Comparison of ENCODE assay signal across 13 cellular contexts in the genomic region with DNA sequence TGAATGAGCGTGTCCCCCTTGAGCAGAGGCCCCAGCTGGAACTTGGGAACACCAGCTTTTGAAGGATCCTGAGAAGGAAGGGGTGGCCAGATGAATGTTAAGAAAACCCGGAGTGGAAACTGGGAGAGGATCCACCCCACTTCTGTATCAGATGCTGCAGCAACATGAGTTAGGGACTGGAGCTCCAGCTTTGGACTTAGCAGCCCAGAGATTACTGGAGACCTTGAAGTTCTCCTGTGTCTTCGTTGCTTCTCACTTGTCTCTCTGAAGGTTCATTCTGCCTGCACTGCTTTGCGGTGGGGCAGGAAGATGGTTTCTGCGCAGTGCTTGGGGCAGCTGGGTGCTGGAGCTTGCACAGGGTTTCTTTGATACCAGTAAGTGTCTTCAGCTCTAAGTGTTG. TPM values are rescaled to one million over a fixed set of nuclear protein-coding genes. Genes with fewer than 3 reads are reported as not detected.
A peak's percentile ranks its signal among the peaks of the same experiment; 100 is the strongest.
DNase-seq lines count a peak whose midpoint lies in the region; ATAC-seq and TF ChIP-seq lines count a peak whose summit lies in the region.
"Had no signal": no experiment of that assay in that cellular context is flagged by ENCODE, and none has a peak within 500 bp of the region (broad histone marks: within the 10 kb centered on the region; RNA-seq: fewer than 3 reads in every experiment).

No MANE protein-coding gene starts in this region.

- peaks cover 5% of the 10 kb centered on the region for H3K79me1 ChIP-seq in H9 (ENCODE audit: insufficient read depth, low read depth, low read length, poor library complexity, severe bottlenecking)

- H3K4me1 Mint-ChIP-seq in H9, result peaks cover 19 to 31% of the 10 kb centered on the region in 2 experiments
- peaks cover 68% of the 10 kb centered on the region for H3K4me1 Mint-ChIP-seq in activated CD4-positive, alpha-beta T cell treated with anti-CD3 and anti-CD28 coated beads for 36 hours

- no peak for TF ChIP-seq RAD21 in SK-N-SH (IDR thresholded peaks at IDR 0.05; ENCODE audit: low read length)

- H4K20me1 ChIP-seq in H9 (ENCODE audit: control insufficient read depth, insufficient read depth, insufficient read length) (no peaks in the 10 kb centered on the region), SK-N-SH (ENCODE audit: insufficient read depth) (peaks cover 95% of the 10 kb centered on the region)

- no peaks in the 10 kb centered on the region for H3K9me3 Mint-ChIP-seq in H9
- H3K9me3 Mint-ChIP-seq in activated CD4-positive, alpha-beta T cell treated with anti-CD3 and anti-CD28 coated beads for 36 hours (ENCODE audit: low read depth), result no peaks in the 10 kb centered on the region
- H3K9me3 Mint-ChIP-seq: nephron had no signal

- H3K27ac ChIP-seq in H9 (ENCODE audit: insufficient read length, low read depth, low read length) (no peak overlapping the region), SK-N-SH (ENCODE audit: low read depth in 2 of 2, low read length in 1 of 2) (no peak overlapping the region)
- H3K27ac ChIP-seq: BLaER1 treated with 17β-estradiol and CSF1 and Interleukin-3, amounts not matched to agents 10 nM and 100 nM; gastrocnemius medialis had no signal

- no peak overlapping the region for H3K4me3 ChIP-seq in SK-N-SH (ENCODE audit: low read depth in 2 of 2, low read length in 1 of 2)
- H3K4me3 ChIP-seq: BLaER1 treated with 17β-estradiol and CSF1 and Interleukin-3, amounts not matched to agents 10 nM and 100 nM; gastrocnemius medialis had no signal

- H3K14ac ChIP-seq in H9 (ENCODE audit: insufficient read depth, low read length), result no peak overlapping the region

- peaks cover 0 to 23% of the 10 kb centered on the region in 2 experiments for H3K36me3 ChIP-seq in SK-N-SH (replicated peaks in 1 of 2; ENCODE audit: control insufficient read depth in 1 of 2, insufficient read depth in 2 of 2, low read length in 1 of 2)
- H3K36me3 ChIP-seq: gastrocnemius medialis had no signal

- H4K91ac ChIP-seq in H9 (ENCODE audit: insufficient read length, low read depth, low read length), result no peak overlapping the region

- H3K9ac ChIP-seq in H9 (ENCODE audit: extremely low read depth, insufficient read length, low read length) (no peak overlapping the region), SK-N-SH (no peak overlapping the region)
- H3K9ac ChIP-seq: BLaER1 treated with 17β-estradiol and CSF1 and Interleukin-3, amounts not matched to agents 10 nM and 100 nM had no signal

- no peaks in the 10 kb centered on the region for H3K23me2 ChIP-seq in H9 (ENCODE audit: insufficient read length, low read depth, low read length, poor library complexity, severe bottlenecking)

- no peak for ATAC-seq in GM18498 (IDR thresholded peaks at IDR 0.05; ENCODE audit: unreplicated experiment)
- no peak for ATAC-seq in activated CD4-positive, alpha-beta T cell treated with anti-CD3 and anti-CD28 coated beads for 36 hours
- ATAC-seq: gastrocnemius medialis had no signal

- peaks cover 8% of the 10 kb centered on the region for H3F3A ChIP-seq in SK-N-SH (replicated peaks; ENCODE audit: insufficient read depth)

- no peak overlapping the region for H2BK5ac ChIP-seq in H9 (ENCODE audit: insufficient read length, low read length)

- no peak overlapping the region for H2BK15ac ChIP-seq in H9 (ENCODE audit: low read depth, low read length)

- no peak overlapping the region for H3K4me2 ChIP-seq in H9 (ENCODE audit: insufficient read depth, insufficient read length, low read length)
- no peak overlapping the region for H3K4me2 ChIP-seq in SK-N-SH
- H3K4me2 ChIP-seq: BLaER1 treated with 17β-estradiol and CSF1 and Interleukin-3, amounts not matched to agents 10 nM and 100 nM had no signal

- H3K9me3 ChIP-seq in H9 (ENCODE audit: control insufficient read depth, low read depth, low read length) (no peaks in the 10 kb centered on the region), SK-N-SH (no peaks in the 10 kb centered on the region)
- H3K9me3 ChIP-seq: gastrocnemius medialis had no signal

- H3K56ac ChIP-seq in H9 (ENCODE audit: insufficient read length, low read depth, low read length), result no peak overlapping the region

- H3K27me3 Mint-ChIP-seq in H9 (ENCODE audit: low read depth), result no peaks in the 10 kb centered on the region
- H3K27me3 Mint-ChIP-seq in activated CD4-positive, alpha-beta T cell treated with anti-CD3 and anti-CD28 coated beads for 36 hours, result no peaks in the 10 kb centered on the region

- TF ChIP-seq CTCF in H9 (conservative IDR thresholded peaks at IDR 0.05) (no peak), SK-N-SH (IDR thresholded peaks at IDR 0.05) (no peak)

- H3K9me2 ChIP-seq in SK-N-SH, result no peaks in the 10 kb centered on the region

- POLR2A ChIA-PET in SK-N-SH (lab: Yijun Ruan, JAX), result interaction anchor here (1.3 kb wide), 1 partner anchor 9 kb away, joined by 3 read pairs; a partner anchor contains a TSS
- POLR2A ChIA-PET in activated CD4-positive, alpha-beta T cell treated with anti-CD3 and anti-CD28 coated beads for 36 hours (lab: Charles Lee), result interaction anchor here (1.7 kb wide), 1 partner anchor 86 kb away, joined by 8 read pairs; no protein-coding TSS in a partner anchor

- no peak overlapping the region for H4K5ac ChIP-seq in H9 (ENCODE audit: insufficient read length, low read depth, low read length)

- peaks cover 2% of the 10 kb centered on the region; the same call in 1 of the 2 replicates for H3K4me1 ChIP-seq in H9 (ENCODE audit: insufficient read depth, low read length)
- H3K4me1 ChIP-seq in SK-N-SH (ENCODE audit: control insufficient read depth in 1 of 2, insufficient read depth in 2 of 2, low read depth in 1 of 2, low read length in 1 of 2), result no peaks in the 10 kb centered on the region

- no peak overlapping the region for H2AK5ac ChIP-seq in H9 (ENCODE audit: insufficient read length, low read length)

- no peak overlapping the region for H2BK12ac ChIP-seq in H9 (ENCODE audit: insufficient read length, low read depth, low read length)

- peaks cover under 1 to 16% (median 10%) of the 10 kb centered on the region in 3 experiments; a peak in 6 of 7 replicates for H3K36me3 Mint-ChIP-seq in H9 (ENCODE audit: insufficient read depth in 1 of 3, low read depth in 3 of 3)
- H3K36me3 Mint-ChIP-seq in activated CD4-positive, alpha-beta T cell treated with anti-CD3 and anti-CD28 coated beads for 36 hours (ENCODE audit: low read depth), result peaks cover 41% of the 10 kb centered on the region

- TF ChIP-seq EP300 in SK-N-SH (IDR thresholded peaks at IDR 0.05; ENCODE audit: borderline replicate concordance in 1 of 2, low read depth in 1 of 2, low read length in 1 of 2), result no peak

- H3K27ac Mint-ChIP-seq in H9, result peak overlapping the region; percentile 62 to 81 (median 81); a peak in 6 of 7 replicates
- H3K27ac Mint-ChIP-seq in activated CD4-positive, alpha-beta T cell treated with anti-CD3 and anti-CD28 coated beads for 36 hours, result no peak overlapping the region
- H3K27ac Mint-ChIP-seq: nephron had no signal

- H2AFZ ChIP-seq in H9 (ENCODE audit: low read length), result no peak overlapping the region
- H2AFZ ChIP-seq in SK-N-SH (ENCODE audit: low read depth), result no peak overlapping the region

- no peak overlapping the region for H3K18ac ChIP-seq in H9 (ENCODE audit: insufficient read length, low read depth, low read length)

- no peak overlapping the region for H3T11ph ChIP-seq in H9 (ENCODE audit: low read length)

- H3K27me3 ChIP-seq in H9 (ENCODE audit: insufficient read depth, low read length) (no peaks in the 10 kb centered on the region), SK-N-SH (ENCODE audit: insufficient read depth) (no peaks in the 10 kb centered on the region)
- H3K27me3 ChIP-seq: BLaER1 treated with 17β-estradiol and CSF1 and Interleukin-3, amounts not matched to agents 10 nM and 100 nM; gastrocnemius medialis had no signal

- no peak overlapping the region for H4K8ac ChIP-seq in H9 (replicated peaks; ENCODE audit: insufficient read length, low read depth, low read length)

- no peak overlapping the region for H2BK120ac ChIP-seq in H9 (ENCODE audit: low read depth, low read length, poor library complexity, severe bottlenecking)

- intact Hi-C loops in activated CD4-positive, alpha-beta T cell treated with anti-CD3 and anti-CD28 coated beads for 36 hours (cut with DNase I, micrococcal nuclease), result loop anchor here in 1 of 2 experiments (2.0 kb wide), 1 partner anchor 32 kb away; no protein-coding TSS in a partner anchor

- H3K4me3 Mint-ChIP-seq in H9, result peak overlapping the region; percentile 42 to 64; a peak in 4 of 5 replicates
- no peak overlapping the region for H3K4me3 Mint-ChIP-seq in activated CD4-positive, alpha-beta T cell treated with anti-CD3 and anti-CD28 coated beads for 36 hours
- H3K4me3 Mint-ChIP-seq: nephron had no signal

- no peak overlapping the region for H3K4ac ChIP-seq in H9 (ENCODE audit: low read depth, low read length)

- no CpG with 5 or more reads among the region's 5 CpGs for WGBS in H9 (ENCODE audit: extremely low coverage, insufficient read length, low lambda C conversion rate)
- 86% methylated on average over 5 of the region's 5 CpGs for WGBS in SK-N-SH (ENCODE audit: low lambda C conversion rate)

- CTCF ChIA-PET in SK-N-SH (lab: Yijun Ruan, JAX), result interaction anchor here (1.6 kb wide), 1 partner anchor 9 kb away, joined by 5 read pairs; no protein-coding TSS in a partner anchor
- CTCF ChIA-PET in activated CD4-positive, alpha-beta T cell treated with anti-CD3 and anti-CD28 coated beads for 36 hours (lab: Charles Lee), result interaction anchor here (0.6 to 1.5 kb wide), 4 partner anchors 29 to 110 kb away, joined by 3 to 4 read pairs (median 3); no protein-coding TSS in a partner anchor

- DNase-seq in A172 (ENCODE audit: low spot score) (peak; percentile 48), H9 (peak; percentile 79), SK-N-SH (peak; percentile 44), fibroblast of gingiva (ENCODE audit: low read depth) (peak; percentile 47), SKM-1 treated with dmso at 0.1 percent for 144 hours (lab: John Stamatoyannopoulos, UW; ENCODE audit: unreplicated experiment) (no peak), RPMI8226 (no peak)
- no peak for DNase-seq in activated CD4-positive, alpha-beta T cell treated with anti-CD3 and anti-CD28 coated beads for 36 hours
- DNase-seq: gastrocnemius medialis; NCI-H526 treated with DMSO at 0.1 percent for 48 hours; stimulated activated CD4-positive, alpha-beta T cell treated with anti-CD3 and anti-CD28 coated beads, Interleukin-4, amount 100 ng/mL, for 4 hours had no signal

- no peak overlapping the region for H2BK20ac ChIP-seq in H9 (ENCODE audit: low read depth, low read length, poor library complexity, severe bottlenecking)

- H3K79me2 ChIP-seq in H9 (ENCODE audit: insufficient read depth, low read length), result peaks cover 28% of the 10 kb centered on the region; the same call in 1 of the 2 replicates
- H3K79me2 ChIP-seq in SK-N-SH (ENCODE audit: insufficient read depth), result peaks cover 100% of the 10 kb centered on the region

- no peak overlapping the region for H3K23ac ChIP-seq in H9 (ENCODE audit: insufficient read length, low read depth, low read length)

TF ChIP-seq in SK-N-SH, 30 proteins besides CTCF, POLR2A, EP300 and RAD21 (continues in another document):
- no peak for TF ChIP-seq TCF12 (IDR thresholded peaks at IDR 0.05)

RNA-seq across cellular contexts. Expression of a gene that starts 9.3 kb away (rescaled TPM):
- 124 and 129 TPM in 2 replicates for total RNA-seq in A172 (2014; rRNA removed; shearing (Covaris generic))
- 74.2 and 74.4 TPM in 2 replicates for total RNA-seq in H9 (2021)
- 146 and 185 TPM in 2 replicates for polyA plus RNA-seq in SK-N-SH (2012; rRNA removed)
- polyA plus RNA-seq in SK-N-SH (2012; cell fraction: cytosol; rRNA removed), result 89.0 and 113 TPM in 2 replicates
- polyA plus RNA-seq in SK-N-SH (2012; cell fraction: nucleus; rRNA removed), result 84.6 and 136 TPM in 2 replicates
- total RNA-seq in activated CD4-positive, alpha-beta T cell treated with anti-CD3 and anti-CD28 coated beads for 36 hours, result 10 to 100 TPM; 70.5 to 85.8 TPM

Comparison
In these comparisons a context has a peak if more than half of its experiments do, and no peak if none do; other contexts are left out.
1. DNase-seq: peak in A172 (single experiment), H9 (single experiment), SK-N-SH (single experiment) and fibroblast of gingiva (single experiment); none in SKM-1 treated with dmso at 0.1 percent for 144 hours (single experiment), RPMI8226 (single experiment) and activated CD4-positive, alpha-beta T cell treated with anti-CD3 and anti-CD28 coated beads for 36 hours (single experiment).